ENCODE assay signal across 8 cellular contexts in the genomic region with DNA sequence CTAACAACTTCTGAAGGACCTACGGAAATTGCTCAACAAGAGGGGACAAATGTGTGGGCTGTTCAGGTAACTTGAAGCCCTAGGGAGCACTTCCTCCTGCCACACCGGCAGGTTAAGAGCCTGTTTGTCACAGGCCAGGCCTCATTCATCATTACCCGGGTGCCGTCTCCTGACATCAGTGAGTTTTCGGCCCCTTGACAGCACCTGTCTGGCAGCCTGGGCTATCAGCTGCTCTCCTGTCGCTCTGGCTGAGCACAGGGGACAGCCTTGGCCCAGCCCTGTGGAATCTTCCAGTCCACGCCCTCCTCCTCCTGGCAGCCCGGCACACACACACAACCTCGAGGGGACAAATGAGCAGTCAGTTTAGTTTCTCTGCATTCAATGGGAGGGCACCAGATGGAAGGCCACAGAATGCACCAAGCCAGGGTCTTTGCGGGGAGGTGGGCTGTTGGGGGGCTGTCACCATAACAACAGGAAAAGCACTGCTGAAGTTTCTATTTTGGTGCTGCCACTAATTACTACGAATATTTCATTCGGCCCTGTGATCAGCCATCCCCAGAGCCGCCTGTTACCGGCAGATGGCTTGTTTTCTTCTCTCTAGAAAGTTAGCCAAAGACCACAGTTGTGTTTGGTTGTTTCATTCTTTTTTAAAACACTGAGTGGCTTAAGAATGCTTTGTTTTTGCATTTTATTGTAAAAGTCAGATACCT.
DNase-seq lines count a peak whose midpoint lies in the region; ATAC-seq and TF ChIP-seq lines count a peak whose summit lies in the region.

No MANE protein-coding gene starts in this region.

- peaks cover 8% of the 10 kb centered on the region for H3K36me3 Mint-ChIP-seq in nephron progenitor cell (ENCODE audit: low read depth)
- H3K36me3 Mint-ChIP-seq in stimulated activated effector memory CD8-positive, alpha-beta T cell treated with anti-CD3 and anti-CD28 coated beads, Interleukin-12 subunit alpha, Interleukin-12 subunit beta, amount 100 ng/mL, for 72 hours: no peaks in the 10 kb centered on the region

- peaks cover 53% of the 10 kb centered on the region for H3K9me3 Mint-ChIP-seq in nephron progenitor cell
- peaks cover 5% of the 10 kb centered on the region for H3K9me3 Mint-ChIP-seq in stimulated activated effector memory CD8-positive, alpha-beta T cell treated with anti-CD3 and anti-CD28 coated beads, Interleukin-12 subunit alpha, Interleukin-12 subunit beta, amount 100 ng/mL, for 72 hours

- H3K4me3 ChIP-seq in GM12875 (ENCODE audit: low read depth, low read length) (peak overlapping the region; percentile 15), SU-DHL-6 (ENCODE audit: insufficient read depth, low read length, poor library complexity, severe bottlenecking) (no peak overlapping the region)

- peak; percentile 64 for ATAC-seq in HG02973 (IDR thresholded peaks at IDR 0.05; ENCODE audit: unreplicated experiment)
- no peak for ATAC-seq in stimulated activated effector memory CD8-positive, alpha-beta T cell treated with anti-CD3 and anti-CD28 coated beads, Interleukin-12 subunit alpha, Interleukin-12 subunit beta, amount 100 ng/mL, for 72 hours

- TF ChIP-seq CTCF in GM12875 (IDR thresholded peaks at IDR 0.05; ENCODE audit: borderline replicate concordance, insufficient read depth, low read depth, low read length): no peak
- TF ChIP-seq CTCF in SU-DHL-6 (IDR thresholded peaks at IDR 0.05; ENCODE audit: insufficient read depth, low read length, poor library complexity, severe bottlenecking): no peak
- no peak for TF ChIP-seq CTCF in nephron progenitor cell (IDR thresholded peaks at IDR 0.05)

- H3F3A ChIP-seq in SU-DHL-6 (ENCODE audit: insufficient read depth): no peaks in the 10 kb centered on the region

- H3K9me2 ChIP-seq in SU-DHL-6 (replicated peaks; ENCODE audit: insufficient read depth, low read length): no peaks in the 10 kb centered on the region

- no peak overlapping the region for H3K9ac ChIP-seq in SU-DHL-6 (ENCODE audit: low read length)

- peak overlapping the region; percentile 19; the same call in 1 of the 2 replicates for H3K27ac ChIP-seq in SU-DHL-6 (ENCODE audit: low read depth, low read length)

- H4K20me1 ChIP-seq in SU-DHL-6 (ENCODE audit: low read depth, low read length): no peaks in the 10 kb centered on the region

- peak; percentile 10 for DNase-seq in nephron progenitor cell
- DNase-seq in stimulated activated effector memory CD8-positive, alpha-beta T cell treated with anti-CD3 and anti-CD28 coated beads, Interleukin-12 subunit alpha, Interleukin-12 subunit beta, amount 100 ng/mL, for 72 hours (ENCODE audit: low spot score in 2 of 2): no peak
- no peak for DNase-seq in epidermal melanocyte (ENCODE audit: insufficient read length, low spot score)
- DNase-seq in anterior cingulate cortex (lab: John Stamatoyannopoulos, UW): no peak
- no peak for DNase-seq in stimulated activated CD8-positive, alpha-beta memory T cell treated with anti-CD3 and anti-CD28 coated beads, Interleukin-4, amount 100 ng/mL, for 48 hours

- H3K4me2 ChIP-seq in SU-DHL-6 (ENCODE audit: low read depth, low read length, poor library complexity, severe bottlenecking): peak overlapping the region; percentile 10

- peaks cover 20% of the 10 kb centered on the region for H3K4me1 Mint-ChIP-seq in nephron progenitor cell
- H3K4me1 Mint-ChIP-seq in stimulated activated effector memory CD8-positive, alpha-beta T cell treated with anti-CD3 and anti-CD28 coated beads, Interleukin-12 subunit alpha, Interleukin-12 subunit beta, amount 100 ng/mL, for 72 hours: no peaks in the 10 kb centered on the region

- H3K27ac Mint-ChIP-seq in nephron progenitor cell: peak overlapping the region; percentile 50
- H3K27ac Mint-ChIP-seq in stimulated activated effector memory CD8-positive, alpha-beta T cell treated with anti-CD3 and anti-CD28 coated beads, Interleukin-12 subunit alpha, Interleukin-12 subunit beta, amount 100 ng/mL, for 72 hours: no peak overlapping the region

- H2AFZ ChIP-seq in SU-DHL-6 (ENCODE audit: low read depth, low read length, severe bottlenecking): peak overlapping the region; percentile 6

- H3K27me3 ChIP-seq in SU-DHL-6 (ENCODE audit: low read length): no peaks in the 10 kb centered on the region

- no peaks in the 10 kb centered on the region for H3K79me2 ChIP-seq in SU-DHL-6 (ENCODE audit: insufficient read depth, low read length)

- peaks cover 8% of the 10 kb centered on the region for H3K27me3 Mint-ChIP-seq in nephron progenitor cell (ENCODE audit: low read depth, poor library complexity)

- peak overlapping the region; percentile 68 for H3K4me3 Mint-ChIP-seq in nephron progenitor cell
- no peak overlapping the region for H3K4me3 Mint-ChIP-seq in stimulated activated effector memory CD8-positive, alpha-beta T cell treated with anti-CD3 and anti-CD28 coated beads, Interleukin-12 subunit alpha, Interleukin-12 subunit beta, amount 100 ng/mL, for 72 hours

- no peaks in the 10 kb centered on the region for H3K9me3 ChIP-seq in SU-DHL-6 (ENCODE audit: insufficient read depth, low read length)

- H3K36me3 ChIP-seq in SU-DHL-6 (ENCODE audit: low read length): no peaks in the 10 kb centered on the region
